8 cellular contexts compared by ENCODE assay signal in the genomic region with DNA sequence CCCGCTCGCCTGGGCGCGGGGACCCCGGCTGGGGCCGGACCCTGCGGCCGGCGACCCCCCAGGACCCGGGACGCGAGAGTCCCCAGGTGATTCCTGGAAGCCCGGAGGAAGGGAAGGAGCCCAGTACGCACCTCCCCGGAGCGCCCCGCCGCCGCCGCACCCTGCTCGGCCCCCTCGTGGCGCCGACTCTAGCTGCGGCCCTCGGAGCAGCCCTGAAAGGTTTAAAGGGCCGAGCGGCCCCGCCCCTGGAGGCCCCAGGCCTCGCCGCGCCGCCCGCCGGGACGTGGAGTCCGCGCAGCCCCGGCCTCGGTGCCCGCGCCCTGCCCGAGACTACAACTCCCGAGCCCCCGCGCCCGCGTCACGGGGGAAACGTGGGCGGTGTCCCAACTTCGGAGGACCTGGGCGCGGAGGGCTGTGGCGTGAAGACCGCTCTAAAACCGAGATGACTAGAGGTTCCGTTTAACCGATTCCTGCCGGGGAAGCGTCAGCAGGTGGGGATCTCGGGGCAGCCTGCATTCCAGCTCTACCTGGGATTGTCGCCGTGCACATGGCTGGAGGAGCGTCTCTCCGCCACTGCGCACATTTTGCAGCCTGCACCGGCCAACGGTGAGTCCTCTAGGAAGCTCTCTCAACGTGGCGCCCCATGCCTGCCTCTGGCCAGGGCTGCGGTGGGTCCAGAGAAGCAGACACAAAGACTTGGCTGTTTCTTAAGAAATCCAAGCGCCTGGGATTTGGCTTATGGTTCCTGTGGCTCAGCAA. TPM values are rescaled to one million over a fixed set of nuclear protein-coding genes. Genes with fewer than 3 reads are reported as not detected.
DNase-seq lines count a peak whose midpoint lies in the region; ATAC-seq and TF ChIP-seq lines count a peak whose summit lies in the region.

TMEM150A (minus strand) TSS at position 223 of the 759 bp plus-strand sequence. CDS start 750 bp downstream, outside the sequence.

- CTCF ChIA-PET in SK-N-SH (lab: Yijun Ruan, JAX): interaction anchor here (1.0 to 3.0 kb wide), 4 partner anchors 8 to 52 kb away, joined by 3 to 12 read pairs (median 4); partner anchors contain the start of gene C2orf68

- H2AK5ac ChIP-seq in H9 (ENCODE audit: insufficient read length, low read length): no peak within 1 kb of the TSS

- H3K18ac ChIP-seq in H9 (ENCODE audit: insufficient read length, low read depth, low read length): no peak within 1 kb of the TSS

- TF ChIP-seq CTCF in H9 (conservative IDR thresholded peaks at IDR 0.05) (peak; percentile 49; the same call in 2 of the 3 replicates), SK-N-SH (IDR thresholded peaks at IDR 0.05) (peak; percentile 41), osteoblast (IDR thresholded peaks at IDR 0.05; ENCODE audit: extremely low read depth, low read depth, low read length) (no peak), testis (IDR thresholded peaks at IDR 0.05) (peak in 1 of 3 experiments; percentile 21)

- H3K14ac ChIP-seq in H9 (ENCODE audit: insufficient read depth, low read length): peak within 1 kb of the TSS; percentile 38; the same call in 1 of the 2 replicates

- H3K36me3 Mint-ChIP-seq in H9 (ENCODE audit: insufficient read depth in 1 of 3, low read depth in 3 of 3): peaks cover 0 to 27% (median 14%) of the 10 kb centered on the region in 3 experiments; a peak in 5 of 7 replicates
- H3K36me3 Mint-ChIP-seq in activated naive CD4-positive, alpha-beta T cell treated with anti-CD3 and anti-CD28 coated beads, Interleukin-2, amount 50 U/mL, for 72 hours: no peaks in the 10 kb centered on the region

- H3K27me3 Mint-ChIP-seq in H9 (ENCODE audit: low read depth): no peaks in the 10 kb centered on the region

- H3K4me3 ChIP-seq in MG63: peak within 1 kb of the TSS; percentile 57
- peak within 1 kb of the TSS; percentile 93 to 98 for H3K4me3 ChIP-seq in SK-N-SH (ENCODE audit: low read depth in 2 of 2, low read length in 1 of 2)
- peak within 1 kb of the TSS; percentile 88 for H3K4me3 ChIP-seq in osteoblast (ENCODE audit: insufficient read depth, low read length)
- H3K4me3 ChIP-seq in testis: peak within 1 kb of the TSS; percentile 77 to 91

- H4K20me1 ChIP-seq in H9 (ENCODE audit: control insufficient read depth, insufficient read depth, insufficient read length) (no peaks in the 10 kb centered on the region), SK-N-SH (ENCODE audit: insufficient read depth) (no peaks in the 10 kb centered on the region), osteoblast (ENCODE audit: insufficient read depth, low read length) (peaks cover 4% of the 10 kb centered on the region)

- H2BK15ac ChIP-seq in H9 (ENCODE audit: low read depth, low read length): no peak within 1 kb of the TSS

- peak; percentile 86 to 97 for ATAC-seq in activated naive CD4-positive, alpha-beta T cell treated with anti-CD3 and anti-CD28 coated beads, Interleukin-2, amount 50 U/mL, for 72 hours

- TF ChIP-seq RAD21 in SK-N-SH (IDR thresholded peaks at IDR 0.05; ENCODE audit: low read length): no peak

- H3K23ac ChIP-seq in H9 (ENCODE audit: insufficient read length, low read depth, low read length): no peak within 1 kb of the TSS

- H3K4me1 Mint-ChIP-seq in H9: peaks cover 17 to 20% of the 10 kb centered on the region in 2 experiments

- no peak within 1 kb of the TSS for H3K56ac ChIP-seq in H9 (ENCODE audit: insufficient read length, low read depth, low read length)

- no peak for TF ChIP-seq POLR2A in testis (IDR thresholded peaks at IDR 0.05)

- H3K4ac ChIP-seq in H9 (ENCODE audit: low read depth, low read length): no peak within 1 kb of the TSS

- no peak within 1 kb of the TSS for H3K27ac ChIP-seq in H9 (ENCODE audit: insufficient read length, low read depth, low read length)
- peak within 1 kb of the TSS; percentile 71 to 75 for H3K27ac ChIP-seq in SK-N-SH (ENCODE audit: low read depth in 2 of 2, low read length in 1 of 2)
- H3K27ac ChIP-seq in osteoblast (ENCODE audit: low read depth, low read length): peak within 1 kb of the TSS; percentile 59
- peak within 1 kb of the TSS; percentile 72 to 89 for H3K27ac ChIP-seq in testis

- intact Hi-C loops in testis (cut with DNase I; ENCODE audit: low total_unique reads): loop anchor here (5.0 kb wide), 1 partner anchor 45 kb away; no protein-coding TSS in a partner anchor

- no peaks in the 10 kb centered on the region for H3K9me3 Mint-ChIP-seq in H9
- H3K9me3 Mint-ChIP-seq in activated naive CD4-positive, alpha-beta T cell treated with anti-CD3 and anti-CD28 coated beads, Interleukin-2, amount 50 U/mL, for 72 hours: no peaks in the 10 kb centered on the region

- no peak within 1 kb of the TSS for H3T11ph ChIP-seq in H9 (ENCODE audit: low read length)

- no peaks in the 10 kb centered on the region for H3K9me2 ChIP-seq in SK-N-SH

- peak within 1 kb of the TSS; percentile 95 for H3K4me2 ChIP-seq in H9 (ENCODE audit: insufficient read depth, insufficient read length, low read length)
- peak within 1 kb of the TSS; percentile 96 for H3K4me2 ChIP-seq in SK-N-SH
- H3K4me2 ChIP-seq in osteoblast (ENCODE audit: insufficient read depth, low read length): peak within 1 kb of the TSS; percentile 98

- DNase-seq in GM04504 (ENCODE audit: low read depth): peak; percentile 77
- DNase-seq in H9: peak; percentile 88
- DNase-seq in MG63: peak; percentile 84
- DNase-seq in SK-N-SH: peak; percentile 97
- DNase-seq in activated naive CD4-positive, alpha-beta T cell treated with anti-CD3 and anti-CD28 coated beads, Interleukin-2, amount 50 U/mL, for 72 hours (ENCODE audit: low spot score in 2 of 2): peak; percentile 74 to 83
- DNase-seq in glomerular visceral epithelial cell (ENCODE audit: extremely low spot score): peak; percentile 85
- DNase-seq in osteoblast (ENCODE audit: insufficient read length, low spot score, missing footprints): peak; percentile 98
- peak; percentile 95 for DNase-seq in testis

- H3K36me3 ChIP-seq in MG63: peaks cover 8% of the 10 kb centered on the region
- H3K36me3 ChIP-seq in SK-N-SH (replicated peaks in 1 of 2; ENCODE audit: control insufficient read depth in 1 of 2, insufficient read depth in 2 of 2, low read length in 1 of 2): peaks cover 7 to 32% of the 10 kb centered on the region in 2 experiments
- peaks cover 18% of the 10 kb centered on the region for H3K36me3 ChIP-seq in osteoblast (ENCODE audit: insufficient read depth, low read length)
- H3K36me3 ChIP-seq in testis (ENCODE audit: low read depth, missing control alignments): no peaks in the 10 kb centered on the region

- H3K27ac Mint-ChIP-seq in H9: peak within 1 kb of the TSS; percentile 47 to 92 (median 87); a peak in 4 of 7 replicates
- H3K27ac Mint-ChIP-seq in activated naive CD4-positive, alpha-beta T cell treated with anti-CD3 and anti-CD28 coated beads, Interleukin-2, amount 50 U/mL, for 72 hours: peak within 1 kb of the TSS; percentile 70 to 73

- no peak within 1 kb of the TSS for H4K91ac ChIP-seq in H9 (ENCODE audit: insufficient read length, low read depth, low read length)

- H3K79me1 ChIP-seq in H9 (ENCODE audit: insufficient read depth, low read depth, low read length, poor library complexity, severe bottlenecking): no peaks in the 10 kb centered on the region

- H3K9me3 ChIP-seq in H9 (ENCODE audit: control insufficient read depth, low read depth, low read length) (no peaks in the 10 kb centered on the region), MG63 (no peaks in the 10 kb centered on the region), SK-N-SH (no peaks in the 10 kb centered on the region), osteoblast (ENCODE audit: low read depth, low read length) (no peaks in the 10 kb centered on the region), testis (no peaks in the 10 kb centered on the region)

- H2BK12ac ChIP-seq in H9 (ENCODE audit: insufficient read length, low read depth, low read length): no peak within 1 kb of the TSS

- H3F3A ChIP-seq in SK-N-SH (replicated peaks; ENCODE audit: insufficient read depth): peaks cover 23% of the 10 kb centered on the region

- no CpG with 5 or more reads among the region's 73 CpGs for WGBS in H9 (ENCODE audit: extremely low coverage, insufficient read length, low lambda C conversion rate)
- WGBS in SK-N-SH (ENCODE audit: low lambda C conversion rate): 0% methylated on average over 10 of the region's 73 CpGs
- 0% methylated on average over 7 to 59 of the region's 73 CpGs for WGBS in testis, 2 donors

- POLR2A ChIA-PET in SK-N-SH (lab: Yijun Ruan, JAX): interaction anchor here (1.3 to 2.2 kb wide), 3 partner anchors 9 to 183 kb away, joined by 7 to 10 read pairs (median 7); partner anchors contain the start of genes C2orf68, MAT2A and SH2D6

- H4K8ac ChIP-seq in H9 (replicated peaks; ENCODE audit: insufficient read length, low read depth, low read length): no peak within 1 kb of the TSS

- H3K23me2 ChIP-seq in H9 (ENCODE audit: insufficient read length, low read depth, low read length, poor library complexity, severe bottlenecking): peaks cover 4% of the 10 kb centered on the region

- H3K79me2 ChIP-seq in H9 (ENCODE audit: insufficient read depth, low read length) (no peaks in the 10 kb centered on the region), SK-N-SH (ENCODE audit: insufficient read depth) (peaks cover 15% of the 10 kb centered on the region), osteoblast (ENCODE audit: insufficient read depth, low read length) (peaks cover 39% of the 10 kb centered on the region)

- H2BK20ac ChIP-seq in H9 (ENCODE audit: low read depth, low read length, poor library complexity, severe bottlenecking): no peak within 1 kb of the TSS

- H4K5ac ChIP-seq in H9 (ENCODE audit: insufficient read length, low read depth, low read length): no peak within 1 kb of the TSS

- no peak within 1 kb of the TSS for H2BK5ac ChIP-seq in H9 (ENCODE audit: insufficient read length, low read length)

- H2BK120ac ChIP-seq in H9 (ENCODE audit: low read depth, low read length, poor library complexity, severe bottlenecking): no peak within 1 kb of the TSS

- H2AFZ ChIP-seq in H9 (ENCODE audit: low read length): no peak within 1 kb of the TSS
- H2AFZ ChIP-seq in SK-N-SH (ENCODE audit: low read depth): peak within 1 kb of the TSS; percentile 88
- H2AFZ ChIP-seq in osteoblast (ENCODE audit: low read length): peak within 1 kb of the TSS; percentile 81

- TF ChIP-seq EP300 in SK-N-SH (IDR thresholded peaks at IDR 0.05; ENCODE audit: borderline replicate concordance in 1 of 2, low read depth in 1 of 2, low read length in 1 of 2): no peak

- no peaks in the 10 kb centered on the region for H3K27me3 ChIP-seq in H9 (ENCODE audit: insufficient read depth, low read length)
- no peaks in the 10 kb centered on the region for H3K27me3 ChIP-seq in MG63
- H3K27me3 ChIP-seq in SK-N-SH (ENCODE audit: insufficient read depth): no peaks in the 10 kb centered on the region
- no peaks in the 10 kb centered on the region for H3K27me3 ChIP-seq in osteoblast (ENCODE audit: insufficient read depth, low read length)
- H3K27me3 ChIP-seq in testis: no peaks in the 10 kb centered on the region

- H3K4me1 ChIP-seq in H9 (ENCODE audit: insufficient read depth, low read length) (peaks cover 3% of the 10 kb centered on the region; the same call in 1 of the 2 replicates), SK-N-SH (ENCODE audit: control insufficient read depth in 1 of 2, insufficient read depth in 2 of 2, low read depth in 1 of 2, low read length in 1 of 2) (peaks cover 6 to 22% of the 10 kb centered on the region in 2 experiments; a peak in 2 of 4 replicates), osteoblast (ENCODE audit: insufficient read depth, low read length) (peaks cover 42% of the 10 kb centered on the region), testis (peaks cover 41% of the 10 kb centered on the region)

- peak within 1 kb of the TSS; percentile 85 to 88 for H3K4me3 Mint-ChIP-seq in H9

- H3K9ac ChIP-seq in H9 (ENCODE audit: extremely low read depth, insufficient read length, low read length): peak within 1 kb of the TSS; percentile 73
- peak within 1 kb of the TSS; percentile 72 for H3K9ac ChIP-seq in SK-N-SH

RNA-seq across cellular contexts. Expression of gene TMEM150A, which starts in this region (rescaled TPM):
- 19.0 and 19.3 TPM in 2 replicates for total RNA-seq in H9 (2021)
- total RNA-seq in MG63 (2014; rRNA removed; shearing (Covaris generic); ENCODE audit: low replicate concordance): 3.9 and 6.8 TPM in 2 replicates
- polyA plus RNA-seq in SK-N-SH (2012; rRNA removed): 20.2 TPM in 2 replicates
- polyA plus RNA-seq in SK-N-SH (2012; cell fraction: cytosol; rRNA removed): 9.5 and 13.1 TPM in 2 replicates
- polyA plus RNA-seq in SK-N-SH (2012; cell fraction: nucleus; rRNA removed): 43.3 and 53.0 TPM in 2 replicates
- total RNA-seq in activated naive CD4-positive, alpha-beta T cell treated with anti-CD3 and anti-CD28 coated beads, Interleukin-2, amount 50 U/mL, for 72 hours: 1 to 10 TPM in 1 of 2 donors, under 1 TPM in 1; 0.91 to 3.1 TPM
- 17.7 and 20.6 TPM in 2 replicates for total RNA-seq in osteoblast
- total RNA-seq in testis: 10 to 100 TPM; 33.1 to 44.0 TPM
- polyA plus RNA-seq in testis (ENCODE audit: insufficient read depth, low read depth, low replicate concordance): 39.3 TPM
